Comparison of ENCODE assay signal across 18 cellular contexts in the genomic region with DNA sequence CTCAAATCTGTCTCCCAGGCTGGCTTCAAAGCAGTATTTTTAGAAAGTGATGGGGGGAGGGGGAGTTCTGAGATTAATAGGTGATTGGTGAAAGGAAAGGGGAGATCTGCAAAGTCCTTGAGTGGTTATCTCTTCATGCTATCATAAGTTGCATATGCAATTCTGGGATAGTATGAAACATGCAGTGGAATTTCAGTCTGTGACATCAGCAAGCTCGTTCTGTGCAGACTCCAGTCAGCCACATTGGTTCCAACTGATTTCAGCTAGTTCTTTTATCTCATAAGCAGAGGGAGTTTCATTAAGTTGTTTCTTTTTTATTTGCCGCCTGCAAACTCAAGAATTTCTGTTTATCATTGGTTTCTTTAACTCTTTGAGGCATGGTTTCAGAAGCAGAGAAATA.
A peak's percentile ranks its signal among the peaks of the same experiment; 100 is the strongest.
DNase-seq lines count a peak whose midpoint lies in the region; ATAC-seq and TF ChIP-seq lines count a peak whose summit lies in the region.
"Had no signal": no experiment of that assay in that cellular context is flagged by ENCODE, and none has a peak within 500 bp of the region (broad histone marks: within the 10 kb centered on the region; RNA-seq: fewer than 3 reads in every experiment).

No MANE protein-coding gene starts in this region.

- H3K9me3 ChIP-seq in iPS-20b (ENCODE audit: insufficient read depth, low read depth, low read length) = no peaks in the 10 kb centered on the region

- no peaks in the 10 kb centered on the region for H3K27me3 ChIP-seq in iPS-20b (ENCODE audit: insufficient read depth, low read length)

- H3K4me1 ChIP-seq in iPS-20b (ENCODE audit: insufficient read depth, low read length) = peaks cover 43% of the 10 kb centered on the region; the same call in 1 of the 2 replicates

- no peaks in the 10 kb centered on the region for H3K4me1 Mint-ChIP-seq in natural killer cell
- H3K4me1 Mint-ChIP-seq: CD8-positive, alpha-beta memory T cell had no signal

- no peaks in the 10 kb centered on the region for H3K27me3 Mint-ChIP-seq in natural killer cell (ENCODE audit: low read depth in 2 of 2)
- H3K27me3 Mint-ChIP-seq: CD8-positive, alpha-beta memory T cell had no signal

- peak overlapping the region; percentile 32 for H3K27ac ChIP-seq in iPS-20b (ENCODE audit: low read length)
- H3K27ac ChIP-seq: GM23248, PC-9 had no signal

- no peaks in the 10 kb centered on the region for H3K36me3 Mint-ChIP-seq in natural killer cell
- H3K36me3 Mint-ChIP-seq: CD8-positive, alpha-beta memory T cell had no signal

- H3K9me3 Mint-ChIP-seq in natural killer cell = peaks cover 0 to 2% of the 10 kb centered on the region in 2 donors

- TF ChIP-seq POLR2A in erythroblast (IDR thresholded peaks at IDR 0.05; ENCODE audit: low read length) = no peak

- no peak overlapping the region for H3K27ac Mint-ChIP-seq in natural killer cell
- H3K27ac Mint-ChIP-seq: CD8-positive, alpha-beta memory T cell had no signal

- DNase-seq in OCI-M1 (lab: John Stamatoyannopoulos, UW) (peak; percentile 89), erythroblast (lab: John Stamatoyannopoulos, UW) (peak; percentile 54 to 85), natural killer cell (no peak), NCI-H2227 treated with DMSO at 0.1 percent for 48 hours (lab: John Stamatoyannopoulos, UW) (no peak)
- no peak for DNase-seq in stimulated activated CD4-positive, alpha-beta T cell treated with anti-CD3 and anti-CD28 coated beads, Interleukin-15, amount 100 ng/mL, for 24 hours
- DNase-seq: C1 segment of cervical spinal cord; CD8-positive, alpha-beta memory T cell; DMS53; EL; GM23248; NCI-H1092 treated with DMSO at 0.1 percent for 48 hours; NCI-H2081 treated with DMSO at 0.1 percent for 48 hours; NCI-H510A treated with DMSO at 0.1 percent for 48 hours; NCI-H82; PC-9 had no signal

- H3K4me3 ChIP-seq in iPS-20b (ENCODE audit: low read length) = no peak overlapping the region
- H3K4me3 ChIP-seq: GM12878, GM23248, PC-9 had no signal

- no peak overlapping the region for H3K9ac ChIP-seq in iPS-20b (ENCODE audit: low read depth, low read length)
- H3K9ac ChIP-seq: GM23248 had no signal

- no peak overlapping the region for H3K4me3 Mint-ChIP-seq in natural killer cell
- H3K4me3 Mint-ChIP-seq: CD8-positive, alpha-beta memory T cell had no signal

- ATAC-seq in natural killer cell (no peak), GM18870 (IDR thresholded peaks at IDR 0.05; ENCODE audit: unreplicated experiment) (no peak)
- ATAC-seq: GM12878 had no signal

- TF ChIP-seq CTCF in natural killer cell (IDR thresholded peaks at IDR 0.05) = no peak

- H3K36me3 ChIP-seq in iPS-20b (ENCODE audit: insufficient read depth, low read depth, low read length) = no peaks in the 10 kb centered on the region

- intact Hi-C loops in natural killer cell (cut with micrococcal nuclease) = no loop called here

Comparison
In these comparisons a context has a peak if more than half of its experiments do, and no peak if none do; other contexts are left out.
1. DNase-seq: peak in OCI-M1 (single experiment) and erythroblast (2 of 2); none in natural killer cell (single experiment), NCI-H2227 treated with DMSO at 0.1 percent for 48 hours (single experiment) and stimulated activated CD4-positive, alpha-beta T cell treated with anti-CD3 and anti-CD28 coated beads, Interleukin-15, amount 100 ng/mL, for 24 hours (single experiment).